In genomic region chr4:137664055-137664405, GRCh38 we compare ENCODE assay signal across 10 cellular contexts.
DNase-seq lines count a peak whose midpoint lies in the region; ATAC-seq, FAIRE-seq and TF ChIP-seq lines count a peak whose summit lies in the region.
"Had no signal": no experiment of that assay in that cellular context is flagged by ENCODE, and none has a peak within 500 bp of the region (broad histone marks: within the 10 kb centered on the region; RNA-seq: fewer than 3 reads in every experiment).

No MANE protein-coding gene starts in this region.

- H4K20me1 ChIP-seq in mammary epithelial cell (ENCODE audit: insufficient read depth, low read length) (no peaks in the 10 kb centered on the region), astrocyte (ENCODE audit: insufficient read depth, low read length) (no peaks in the 10 kb centered on the region)
- H4K20me1 ChIP-seq: BLaER1 had no signal

- no peak overlapping the region for H3K9ac ChIP-seq in mammary epithelial cell (ENCODE audit: insufficient read depth, low read length)
- peak overlapping the region; percentile 34 for H3K9ac ChIP-seq in astrocyte (ENCODE audit: low read length)
- H3K9ac ChIP-seq: BLaER1 had no signal

- DNase-seq in MCF 10A (ENCODE audit: unreplicated experiment) = peak; percentile 8
- DNase-seq in mammary epithelial cell = no peak
- DNase-seq in astrocyte (ENCODE audit: low read depth) = peak; percentile 60
- peak; percentile 46 for DNase-seq in kidney glomerular epithelial cell (lab: John Stamatoyannopoulos, UW)
- no peak for DNase-seq in uterus
- DNase-seq in substantia nigra (lab: John Stamatoyannopoulos, UW) = no peak
- DNase-seq in activated naive CD4-positive, alpha-beta T cell treated with anti-CD3 and anti-CD28 coated beads, Interleukin-2, amount 50 U/mL, for 72 hours (ENCODE audit: low spot score in 2 of 2) = no peak
- no peak for DNase-seq in Ammon's horn (ENCODE audit: low spot score)
- DNase-seq: T-helper 2 cell had no signal

- intact Hi-C loops in MCF 10A (cut with micrococcal nuclease) (no loop called here), mammary epithelial cell (cut with micrococcal nuclease) (no loop called here), uterus (cut with DNase I; ENCODE audit: low total_unique reads) (no loop called here)

- H3K27me3 Mint-ChIP-seq in MCF 10A (ENCODE audit: insufficient read depth, unreplicated experiment) (no peaks in the 10 kb centered on the region), astrocyte (ENCODE audit: low read depth, unreplicated experiment) (no peaks in the 10 kb centered on the region)

- TF ChIP-seq POLR2A in uterus (IDR thresholded peaks at IDR 0.05) = no peak

- H3K9me3 Mint-ChIP-seq in MCF 10A (ENCODE audit: unreplicated experiment) = no peaks in the 10 kb centered on the region
- peaks cover 4% of the 10 kb centered on the region for H3K9me3 Mint-ChIP-seq in astrocyte (ENCODE audit: unreplicated experiment)
- H3K9me3 Mint-ChIP-seq in activated naive CD4-positive, alpha-beta T cell treated with anti-CD3 and anti-CD28 coated beads, Interleukin-2, amount 50 U/mL, for 72 hours = peaks cover 4 to 6% of the 10 kb centered on the region in 2 donors

- no peak for TF ChIP-seq CTCF in MCF 10A (IDR thresholded peaks at IDR 0.05; ENCODE audit: unreplicated experiment)
- TF ChIP-seq CTCF in mammary epithelial cell (conservative IDR thresholded peaks at IDR 0.05 in 1 of 2, IDR thresholded peaks at IDR 0.05 in 1 of 2; ENCODE audit: extremely low read depth in 1 of 2, insufficient read depth in 1 of 2, low read depth in 1 of 2, low read length in 2 of 2) = no peak
- no peak for TF ChIP-seq CTCF in astrocyte (IDR thresholded peaks at IDR 0.05; ENCODE audit: insufficient read depth, low read depth, low read length)
- TF ChIP-seq CTCF in uterus (IDR thresholded peaks at IDR 0.05) = no peak

- CTCF ChIA-PET in MCF 10A (lab: Yijun Ruan, JAX) = interaction anchor here (0.6 to 1.3 kb wide), 3 partner anchors 9 to 78 kb away, joined by 3 to 4 read pairs (median 3); no protein-coding TSS in a partner anchor
- CTCF ChIA-PET in mammary epithelial cell (lab: Charles Lee; ENCODE audit: low non-redundant PET) = no interaction called here

- peak overlapping the region; percentile 73 for H3K27ac Mint-ChIP-seq in MCF 10A (ENCODE audit: low read depth, unreplicated experiment)
- peak overlapping the region; percentile 78 for H3K27ac Mint-ChIP-seq in astrocyte (ENCODE audit: unreplicated experiment)
- no peak overlapping the region for H3K27ac Mint-ChIP-seq in activated naive CD4-positive, alpha-beta T cell treated with anti-CD3 and anti-CD28 coated beads, Interleukin-2, amount 50 U/mL, for 72 hours

- no peak overlapping the region for H2AFZ ChIP-seq in mammary epithelial cell (ENCODE audit: low read depth, low read length)
- H2AFZ ChIP-seq in astrocyte (ENCODE audit: low read depth, low read length) = peak overlapping the region; percentile 50

- POLR2A ChIA-PET in MCF 10A (lab: Yijun Ruan, JAX) = interaction anchor here (1.0 to 1.3 kb wide), 2 partner anchors 9 to 297 kb away, joined by 3 read pairs; no protein-coding TSS in a partner anchor

- dilution Hi-C loops in mammary epithelial cell (cut with HindIII; ENCODE audit: low sequenced_read_pairs) = no loop called here

- H3K27ac ChIP-seq in mammary epithelial cell (ENCODE audit: insufficient read depth, low read depth, low read length) (no peak overlapping the region), astrocyte (ENCODE audit: low read depth, low read length) (peak overlapping the region; percentile 43), uterus (peak overlapping the region; percentile 75 to 77), substantia nigra (ENCODE audit: low read depth, low read length, poor library complexity, severe bottlenecking) (no peak overlapping the region)
- H3K27ac ChIP-seq: BLaER1 had no signal

- no peak overlapping the region for H3K4me3 Mint-ChIP-seq in MCF 10A (ENCODE audit: unreplicated experiment)
- H3K4me3 Mint-ChIP-seq in astrocyte (ENCODE audit: unreplicated experiment) = no peak overlapping the region

- H3K4me1 Mint-ChIP-seq in MCF 10A (ENCODE audit: insufficient read depth, unreplicated experiment) (peaks cover 26% of the 10 kb centered on the region), astrocyte (ENCODE audit: low read depth, unreplicated experiment) (peaks cover 19% of the 10 kb centered on the region)

- no peak for ATAC-seq in activated naive CD4-positive, alpha-beta T cell treated with anti-CD3 and anti-CD28 coated beads, Interleukin-2, amount 50 U/mL, for 72 hours

- H3K36me3 ChIP-seq in mammary epithelial cell (ENCODE audit: insufficient read depth, low read length) = no peaks in the 10 kb centered on the region
- H3K36me3 ChIP-seq in astrocyte (ENCODE audit: insufficient read depth, low read length) = no peaks in the 10 kb centered on the region
- no peaks in the 10 kb centered on the region for H3K36me3 ChIP-seq in uterus
- H3K36me3 ChIP-seq: BLaER1 had no signal

- H3K4me2 ChIP-seq in mammary epithelial cell (ENCODE audit: insufficient read depth, low read depth, low read length) (no peak overlapping the region), astrocyte (ENCODE audit: low read length) (peak overlapping the region; percentile 70)
- H3K4me2 ChIP-seq: BLaER1 had no signal

- no TSS peak for BruUV-seq in MCF 10A (replicated peaks; lab: Mats Ljungman, UMichigan)
- no TSS peak for BruUV-seq in mammary epithelial cell (replicated peaks; lab: Mats Ljungman, UMichigan)

- H3K9me3 ChIP-seq in mammary epithelial cell (replicated peaks; ENCODE audit: insufficient read depth, low read length) (no peaks in the 10 kb centered on the region), astrocyte (ENCODE audit: insufficient read depth, low read depth, low read length) (no peaks in the 10 kb centered on the region), uterus (no peaks in the 10 kb centered on the region)

- FAIRE-seq in astrocyte (lab: Jason Lieb, UNC) = peak; percentile 80

- H3K4me3 ChIP-seq in mammary epithelial cell (replicated peaks in 1 of 3; ENCODE audit: insufficient read depth in 1 of 3, low read depth in 2 of 3, low read length in 3 of 3) (no peak overlapping the region), astrocyte (ENCODE audit: insufficient read depth, low read depth, low read length) (no peak overlapping the region), uterus (no peak overlapping the region)
- H3K4me3 ChIP-seq: BLaER1 had no signal

- in situ Hi-C loops in mammary epithelial cell (cut with MboI; ENCODE audit: low sequenced_read_pairs in 2 of 2) = no loop called here

- H3K27me3 ChIP-seq in mammary epithelial cell (ENCODE audit: insufficient read depth, low read length) (no peaks in the 10 kb centered on the region), astrocyte (ENCODE audit: insufficient read depth, low read length) (no peaks in the 10 kb centered on the region), uterus (no peaks in the 10 kb centered on the region)
- H3K27me3 ChIP-seq: BLaER1 had no signal

- 7% methylated on average over 1 of the region's 1 CpG for WGBS in mammary epithelial cell (ENCODE audit: low coverage, missing lambda C conversion rate)

- H3K4me1 ChIP-seq in mammary epithelial cell (ENCODE audit: insufficient read depth, low read length) (no peaks in the 10 kb centered on the region), astrocyte (ENCODE audit: insufficient read depth, low read length) (peaks cover 15% of the 10 kb centered on the region), uterus (peaks cover 0 to 5% of the 10 kb centered on the region in 2 donors)
- H3K4me1 ChIP-seq: BLaER1 had no signal

- H3K36me3 Mint-ChIP-seq in MCF 10A (ENCODE audit: insufficient read depth, unreplicated experiment) (no peaks in the 10 kb centered on the region), astrocyte (ENCODE audit: low read depth, unreplicated experiment) (no peaks in the 10 kb centered on the region)
- H3K36me3 Mint-ChIP-seq in activated naive CD4-positive, alpha-beta T cell treated with anti-CD3 and anti-CD28 coated beads, Interleukin-2, amount 50 U/mL, for 72 hours = no peaks in the 10 kb centered on the region

- H3K79me2 ChIP-seq in mammary epithelial cell (ENCODE audit: insufficient read depth, low read length) (no peaks in the 10 kb centered on the region), astrocyte (ENCODE audit: insufficient read depth, low read length) (no peaks in the 10 kb centered on the region)

Comparison
In these comparisons a context has a peak if more than half of its experiments do, and no peak if none do; other contexts are left out.
1. DNase-seq: peak in MCF 10A (single experiment), astrocyte (single experiment) and kidney glomerular epithelial cell (single experiment); none in mammary epithelial cell (single experiment), uterus (0 of 2), substantia nigra (0 of 49), activated naive CD4-positive, alpha-beta T cell treated with anti-CD3 and anti-CD28 coated beads, Interleukin-2, amount 50 U/mL, for 72 hours (0 of 2) and Ammon's horn (single experiment).
2. H3K27ac Mint-ChIP-seq: peak in MCF 10A (single experiment) and astrocyte (single experiment); none in activated naive CD4-positive, alpha-beta T cell treated with anti-CD3 and anti-CD28 coated beads, Interleukin-2, amount 50 U/mL, for 72 hours (0 of 2).
3. H3K27ac ChIP-seq: peak in astrocyte (single experiment) and uterus (2 of 2); none in mammary epithelial cell (single experiment) and substantia nigra (single experiment).